Comparison of ENCODE assay signal across 2 cellular contexts in genomic region chr5:170617519-170618218, GRCh38.
TF ChIP-seq lines count a peak whose summit lies in the region.

No MANE protein-coding gene starts in this region.

TF ChIP-seq in GM23338, 12 proteins besides CTCF, POLR2A, EP300 and RAD21 (continued from another document):
- TF ChIP-seq NANOG (IDR thresholded peaks at IDR 0.05; ENCODE audit: borderline replicate concordance): no peak
- TF ChIP-seq, protein P1, sequence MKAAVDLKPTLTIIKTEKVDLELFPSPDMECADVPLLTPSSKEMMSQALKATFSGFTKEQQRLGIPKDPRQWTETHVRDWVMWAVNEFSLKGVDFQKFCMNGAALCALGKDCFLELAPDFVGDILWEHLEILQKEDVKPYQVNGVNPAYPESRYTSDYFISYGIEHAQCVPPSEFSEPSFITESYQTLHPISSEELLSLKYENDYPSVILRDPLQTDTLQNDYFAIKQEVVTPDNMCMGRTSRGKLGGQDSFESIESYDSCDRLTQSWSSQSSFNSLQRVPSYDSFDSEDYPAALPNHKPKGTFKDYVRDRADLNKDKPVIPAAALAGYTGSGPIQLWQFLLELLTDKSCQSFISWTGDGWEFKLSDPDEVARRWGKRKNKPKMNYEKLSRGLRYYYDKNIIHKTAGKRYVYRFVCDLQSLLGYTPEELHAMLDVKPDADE (IDR thresholded peaks at IDR 0.05): no peak
- no peak for TF ChIP-seq ZNF114 (CRISPR knock-in tag; IDR thresholded peaks at IDR 0.05)
- TF ChIP-seq EZH2phosphoT487 (IDR thresholded peaks at IDR 0.05; ENCODE audit: unreplicated experiment): no peak
- no peak for TF ChIP-seq STAT1 (IDR thresholded peaks at IDR 0.05; ENCODE audit: unreplicated experiment)
- no peak for TF ChIP-seq ZNF331 (CRISPR knock-in tag; IDR thresholded peaks at IDR 0.05; ENCODE audit: low read depth)
- TF ChIP-seq, protein P2, sequence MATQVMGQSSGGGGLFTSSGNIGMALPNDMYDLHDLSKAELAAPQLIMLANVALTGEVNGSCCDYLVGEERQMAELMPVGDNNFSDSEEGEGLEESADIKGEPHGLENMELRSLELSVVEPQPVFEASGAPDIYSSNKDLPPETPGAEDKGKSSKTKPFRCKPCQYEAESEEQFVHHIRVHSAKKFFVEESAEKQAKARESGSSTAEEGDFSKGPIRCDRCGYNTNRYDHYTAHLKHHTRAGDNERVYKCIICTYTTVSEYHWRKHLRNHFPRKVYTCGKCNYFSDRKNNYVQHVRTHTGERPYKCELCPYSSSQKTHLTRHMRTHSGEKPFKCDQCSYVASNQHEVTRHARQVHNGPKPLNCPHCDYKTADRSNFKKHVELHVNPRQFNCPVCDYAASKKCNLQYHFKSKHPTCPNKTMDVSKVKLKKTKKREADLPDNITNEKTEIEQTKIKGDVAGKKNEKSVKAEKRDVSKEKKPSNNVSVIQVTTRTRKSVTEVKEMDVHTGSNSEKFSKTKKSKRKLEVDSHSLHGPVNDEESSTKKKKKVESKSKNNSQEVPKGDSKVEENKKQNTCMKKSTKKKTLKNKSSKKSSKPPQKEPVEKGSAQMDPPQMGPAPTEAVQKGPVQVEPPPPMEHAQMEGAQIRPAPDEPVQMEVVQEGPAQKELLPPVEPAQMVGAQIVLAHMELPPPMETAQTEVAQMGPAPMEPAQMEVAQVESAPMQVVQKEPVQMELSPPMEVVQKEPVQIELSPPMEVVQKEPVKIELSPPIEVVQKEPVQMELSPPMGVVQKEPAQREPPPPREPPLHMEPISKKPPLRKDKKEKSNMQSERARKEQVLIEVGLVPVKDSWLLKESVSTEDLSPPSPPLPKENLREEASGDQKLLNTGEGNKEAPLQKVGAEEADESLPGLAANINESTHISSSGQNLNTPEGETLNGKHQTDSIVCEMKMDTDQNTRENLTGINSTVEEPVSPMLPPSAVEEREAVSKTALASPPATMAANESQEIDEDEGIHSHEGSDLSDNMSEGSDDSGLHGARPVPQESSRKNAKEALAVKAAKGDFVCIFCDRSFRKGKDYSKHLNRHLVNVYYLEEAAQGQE (IDR thresholded peaks at IDR 0.05; ENCODE audit: unreplicated experiment): no peak
- TF ChIP-seq JUNB (IDR thresholded peaks at IDR 0.05; ENCODE audit: unreplicated experiment): no peak
- TF ChIP-seq EZH2 (IDR thresholded peaks at IDR 0.05; ENCODE audit: low read depth, unreplicated experiment): no peak
- no peak for TF ChIP-seq ZNF462 (CRISPR knock-in tag; IDR thresholded peaks at IDR 0.05)
- no peak for TF ChIP-seq CREB1 (CRISPR knock-in tag; IDR thresholded peaks at IDR 0.05; ENCODE audit: low read depth)

TF ChIP-seq in K562, 482 proteins besides CTCF, POLR2A, EP300 and RAD21:
- TF ChIP-seq ZNF740 (CRISPR knock-in tag; IDR thresholded peaks at IDR 0.05) (no peak), ZNF740 (tag; IDR thresholded peaks at IDR 0.05) (no peak), ZNF239 (CRISPR knock-in tag; IDR thresholded peaks at IDR 0.05) (peak; percentile 87)
